In the genomic region with DNA sequence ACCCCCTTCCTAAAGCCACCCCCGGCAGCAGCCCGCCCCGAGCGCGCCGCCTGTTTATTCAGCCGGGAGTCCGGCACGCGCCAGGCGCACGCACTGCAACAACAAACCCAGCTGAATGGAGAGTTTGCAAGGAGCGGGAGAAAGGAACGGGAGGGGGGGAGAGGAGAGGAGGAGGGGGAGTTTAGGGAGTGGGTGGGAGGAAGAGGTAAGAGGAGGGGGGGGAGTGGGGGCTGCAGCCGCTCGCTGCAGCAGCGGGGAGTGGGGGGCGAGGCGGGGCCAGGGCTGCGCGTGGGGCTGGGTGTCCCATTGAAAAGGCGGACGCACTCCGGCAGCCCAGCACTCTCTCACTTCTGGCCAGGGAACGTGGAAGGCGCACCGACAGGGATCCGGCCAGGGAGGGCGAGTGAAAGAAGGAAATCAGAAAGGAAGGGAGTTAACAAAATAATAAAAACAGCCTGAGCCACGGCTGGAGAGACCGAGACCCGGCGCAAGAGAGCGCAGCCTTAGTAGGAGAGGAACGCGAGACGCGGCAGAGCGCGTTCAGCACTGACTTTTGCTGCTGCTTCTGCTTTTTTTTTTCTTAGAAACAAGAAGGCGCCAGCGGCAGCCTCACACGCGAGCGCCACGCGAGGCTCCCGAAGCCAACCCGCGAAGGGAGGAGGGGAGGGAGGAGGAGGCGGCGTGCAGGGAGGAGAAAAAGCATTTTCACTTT, we compare ENCODE assay signal across 8 cellular contexts. TPM values are rescaled to one million over a fixed set of nuclear protein-coding genes. Genes with fewer than 3 reads are reported as not detected.
DNase-seq lines count a peak whose midpoint lies in the region; ATAC-seq and TF ChIP-seq lines count a peak whose summit lies in the region.

ASCL1 (plus strand) TSS at position 336 of the 712 bp plus-strand sequence. CDS start 571 bp downstream, outside the sequence.

- no peak for TF ChIP-seq POLR2A in testis (IDR thresholded peaks at IDR 0.05)

- intact Hi-C loops in testis (cut with DNase I; ENCODE audit: low total_unique reads), result no loop called here

- H3K4me1 ChIP-seq in testis, result peaks cover 5% of the 10 kb centered on the region

- POLR2A ChIA-PET in AG04450 (lab: Yijun Ruan, JAX), result no interaction called here

- no peak for DNase-seq in AG04450 (ENCODE audit: low read depth, low spot score)
- peak; percentile 84 for DNase-seq in NCI-H128 (lab: John Stamatoyannopoulos, UW; ENCODE audit: unreplicated experiment)
- peak; percentile 13 for DNase-seq in amniotic epithelial cell (ENCODE audit: low read depth)
- peak; percentile 47 for DNase-seq in inferior parietal cortex (ENCODE audit: extremely low spot score)
- DNase-seq in testis, result peak; percentile 32
- DNase-seq in SKM-1 (lab: John Stamatoyannopoulos, UW; ENCODE audit: unreplicated experiment), result no peak
- DNase-seq in CD1c-positive myeloid dendritic cell (ENCODE audit: extremely low spot score), result no peak

- CTCF ChIA-PET in AG04450 (lab: Charles Lee), result interaction anchor here (0.6 kb wide), 1 partner anchor 9 kb away, joined by 3 read pairs; no protein-coding TSS in a partner anchor

- 1% methylated on average over 51 to 52 of the region's 52 CpGs for WGBS in testis, 2 donors

- H3K4me3 ChIP-seq in AG04450 (ENCODE audit: low read depth, low read length) (peak within 1 kb of the TSS; percentile 41), testis (peak within 1 kb of the TSS; percentile 39 to 50)

- H3K36me3 ChIP-seq in testis (ENCODE audit: low read depth, missing control alignments), result no peaks in the 10 kb centered on the region

- TF ChIP-seq CTCF in AG04450 (IDR thresholded peaks at IDR 0.05; ENCODE audit: low read depth, low read length) (no peak), testis (IDR thresholded peaks at IDR 0.05) (no peak)

- H3K27me3 ChIP-seq in AG04450 (ENCODE audit: control insufficient read depth, insufficient read depth, low read length) (peaks cover 43% of the 10 kb centered on the region), testis (no peaks in the 10 kb centered on the region)

- H3K27ac ChIP-seq in AG04450 (ENCODE audit: low read depth, low read length) (no peak within 1 kb of the TSS), testis (no peak within 1 kb of the TSS)

- ATAC-seq in GM18511 (IDR thresholded peaks at IDR 0.05; ENCODE audit: unreplicated experiment), result peak; percentile 45

- H3K9me3 ChIP-seq in AG04450 (ENCODE audit: control insufficient read depth, insufficient read depth, low read length), result no peaks in the 10 kb centered on the region; the same call in 1 of the 2 replicates
- H3K9me3 ChIP-seq in testis, result no peaks in the 10 kb centered on the region

RNA-seq across cellular contexts. Expression of gene ASCL1, which starts in this region (rescaled TPM):
- not detected in 2 replicates for polyA plus RNA-seq in AG04450 (2011; rRNA removed)
- polyA minus RNA-seq in AG04450 (2011; rRNA and poly(A)+ RNA removed), result not detected in 2 replicates
- total RNA-seq in testis, result under 1 TPM; 0.25 to 0.71 TPM
- 0.33 TPM for polyA plus RNA-seq in testis (ENCODE audit: insufficient read depth, low read depth, low replicate concordance)

Comparison
In these comparisons a context has a peak if more than half of its experiments do, and no peak if none do; other contexts are left out.
1. Peak in DNase-seq and H3K4me3 ChIP-seq in testis; RNA of the gene not detected or under 1 TPM.
2. DNase-seq: peak in NCI-H128 (single experiment), amniotic epithelial cell (single experiment) and inferior parietal cortex (single experiment); none in AG04450 (single experiment), SKM-1 (single experiment) and CD1c-positive myeloid dendritic cell (single experiment).